11 cellular contexts compared by ENCODE assay signal in the genomic region with DNA sequence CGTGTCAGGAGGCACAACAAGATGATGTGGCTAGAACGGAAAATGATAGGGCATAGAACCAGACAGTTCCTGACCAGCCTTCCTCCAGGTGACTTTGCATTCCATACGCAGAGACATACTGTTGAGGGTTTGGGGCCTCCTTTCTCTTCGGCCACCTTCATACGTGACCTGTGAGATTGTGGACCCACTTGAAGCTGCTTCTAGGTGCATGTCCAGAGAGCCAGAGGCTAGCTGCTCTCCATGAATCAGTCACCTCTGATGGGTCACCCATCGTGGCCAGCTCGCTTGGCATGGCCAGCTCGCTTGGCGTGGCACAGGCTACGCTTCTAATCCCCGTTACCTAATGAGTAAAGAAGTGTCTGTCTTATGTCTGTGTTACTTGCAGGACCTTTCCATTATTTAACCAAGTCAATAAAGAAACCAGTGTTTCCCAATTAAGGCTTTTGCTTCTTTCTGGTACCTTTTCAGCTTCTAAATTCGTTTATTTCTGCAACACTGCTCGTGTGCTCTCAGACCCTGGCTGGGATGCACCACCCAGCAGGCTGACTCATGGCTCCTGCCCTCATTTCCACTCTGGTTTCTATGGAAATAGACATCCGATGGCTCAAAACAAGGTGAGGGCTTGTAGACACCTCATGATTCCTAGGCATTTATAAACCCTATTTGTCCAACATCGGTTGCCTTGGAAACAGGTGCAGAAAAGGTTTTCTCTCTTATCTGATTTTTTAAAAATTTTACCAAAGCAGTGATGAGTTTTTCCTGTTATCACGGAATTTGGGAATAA.
DNase-seq lines count a peak whose midpoint lies in the region; ATAC-seq, FAIRE-seq and TF ChIP-seq lines count a peak whose summit lies in the region.
"Had no signal": no experiment of that assay in that cellular context is flagged by ENCODE, and none has a peak within 500 bp of the region (broad histone marks: within the 10 kb centered on the region; RNA-seq: fewer than 3 reads in every experiment).

No MANE protein-coding gene starts in this region.

- no peak overlapping the region for H3K4me3 Mint-ChIP-seq in activated CD4-positive, alpha-beta memory T cell treated with anti-CD3 and anti-CD28 coated beads for 36 hours
- H3K4me3 Mint-ChIP-seq: activated naive CD8-positive, alpha-beta T cell treated with anti-CD3 and anti-CD28 coated beads, Interleukin-2, amount 50 U/mL, for 24 hours; endodermal cell had no signal

- no peaks in the 10 kb centered on the region for H3K9me3 ChIP-seq in GM23248 (ENCODE audit: low read depth)

- CTCF ChIA-PET in activated CD4-positive, alpha-beta memory T cell treated with anti-CD3 and anti-CD28 coated beads for 36 hours (lab: Charles Lee) = no interaction called here

- H3K4me3 ChIP-seq in GM23248 = no peak overlapping the region
- no peak overlapping the region for H3K4me3 ChIP-seq in epithelial cell of esophagus (ENCODE audit: low read length)

- no peak for TF ChIP-seq CTCF in epithelial cell of esophagus (IDR thresholded peaks at IDR 0.05; ENCODE audit: insufficient read depth, low read depth, low read length, missing control alignments)

- FAIRE-seq in RCC 7860 (lab: Jason Lieb, UNC) = peak; percentile 12

- no peak overlapping the region for H3K9ac ChIP-seq in GM23248

- H3K79me2 ChIP-seq in GM23248 (ENCODE audit: insufficient read depth) = no peaks in the 10 kb centered on the region

- H3F3A ChIP-seq in GM23248 (ENCODE audit: insufficient read depth) = no peaks in the 10 kb centered on the region

- in situ Hi-C loops in GM23248 (cut with MboI) = no loop called here

- H3K27me3 Mint-ChIP-seq in activated CD4-positive, alpha-beta memory T cell treated with anti-CD3 and anti-CD28 coated beads for 36 hours = peaks cover 13% of the 10 kb centered on the region
- H3K27me3 Mint-ChIP-seq: activated naive CD8-positive, alpha-beta T cell treated with anti-CD3 and anti-CD28 coated beads, Interleukin-2, amount 50 U/mL, for 24 hours had no signal

- H3K4me1 ChIP-seq in GM23248 (ENCODE audit: insufficient read depth) = no peaks in the 10 kb centered on the region; the same call in 1 of the 2 replicates

- no peak overlapping the region; the same call in 1 of the 2 replicates for H3K27ac ChIP-seq in GM23248

- no peak overlapping the region for H3K27ac Mint-ChIP-seq in activated CD4-positive, alpha-beta memory T cell treated with anti-CD3 and anti-CD28 coated beads for 36 hours
- H3K27ac Mint-ChIP-seq: activated naive CD8-positive, alpha-beta T cell treated with anti-CD3 and anti-CD28 coated beads, Interleukin-2, amount 50 U/mL, for 24 hours; endodermal cell had no signal

- intact Hi-C loops in activated CD4-positive, alpha-beta memory T cell treated with anti-CD3 and anti-CD28 coated beads for 36 hours (cut with micrococcal nuclease) = no loop called here

- no peak overlapping the region for H2AFZ ChIP-seq in GM23248

- POLR2A ChIA-PET in activated CD4-positive, alpha-beta memory T cell treated with anti-CD3 and anti-CD28 coated beads for 36 hours (lab: Charles Lee) = no interaction called here

- DNase-seq in GM23248 = peak; percentile 81
- DNase-seq in RCC 7860 (ENCODE audit: low spot score) = peak; percentile 80
- peak; percentile 25 for DNase-seq in epithelial cell of esophagus (ENCODE audit: low read depth)
- DNase-seq in non-pigmented ciliary epithelial cell (ENCODE audit: low read depth) = peak; percentile 27
- DNase-seq in activated CD4-positive, alpha-beta memory T cell treated with anti-CD3 and anti-CD28 coated beads for 36 hours = no peak
- DNase-seq in NCI-H2029 (lab: John Stamatoyannopoulos, UW) = no peak
- DNase-seq in NCI-H2227 (lab: John Stamatoyannopoulos, UW; ENCODE audit: unreplicated experiment) = no peak
- DNase-seq: activated naive CD8-positive, alpha-beta T cell treated with anti-CD3 and anti-CD28 coated beads, Interleukin-2, amount 50 U/mL, for 24 hours; endodermal cell; NCI-H1105 had no signal

- no peak for ATAC-seq in GM18873 (IDR thresholded peaks at IDR 0.05; ENCODE audit: low FRiP score, unreplicated experiment)
- ATAC-seq: activated naive CD8-positive, alpha-beta T cell treated with anti-CD3 and anti-CD28 coated beads, Interleukin-2, amount 50 U/mL, for 24 hours had no signal

- H3K4me1 Mint-ChIP-seq in activated CD4-positive, alpha-beta memory T cell treated with anti-CD3 and anti-CD28 coated beads for 36 hours (ENCODE audit: low read depth) = no peaks in the 10 kb centered on the region
- H3K4me1 Mint-ChIP-seq: activated naive CD8-positive, alpha-beta T cell treated with anti-CD3 and anti-CD28 coated beads, Interleukin-2, amount 50 U/mL, for 24 hours had no signal

- H3K36me3 Mint-ChIP-seq in activated CD4-positive, alpha-beta memory T cell treated with anti-CD3 and anti-CD28 coated beads for 36 hours = no peaks in the 10 kb centered on the region

- no peaks in the 10 kb centered on the region for H3K9me3 Mint-ChIP-seq in activated CD4-positive, alpha-beta memory T cell treated with anti-CD3 and anti-CD28 coated beads for 36 hours
- H3K9me3 Mint-ChIP-seq: activated naive CD8-positive, alpha-beta T cell treated with anti-CD3 and anti-CD28 coated beads, Interleukin-2, amount 50 U/mL, for 24 hours; endodermal cell had no signal

- no peaks in the 10 kb centered on the region for H3K36me3 ChIP-seq in GM23248 (ENCODE audit: low read depth)

- no peaks in the 10 kb centered on the region for H4K20me1 ChIP-seq in GM23248 (ENCODE audit: insufficient read depth)

- H3K4me2 ChIP-seq in GM23248 (ENCODE audit: unreplicated experiment) = no peak overlapping the region

- 85% methylated on average over 16 of the region's 16 CpGs for WGBS in GM23248 (ENCODE audit: low coverage in 1 of 2, low lambda C conversion rate in 2 of 2, missing lambda C conversion rate in 2 of 2), 2 experiments

- H3K27me3 ChIP-seq in GM23248 (replicated peaks; ENCODE audit: insufficient read depth) = no peaks in the 10 kb centered on the region

- no peaks in the 10 kb centered on the region for H3K9me2 ChIP-seq in GM23248 (ENCODE audit: insufficient read depth)

Comparison
In these comparisons a context has a peak if more than half of its experiments do, and no peak if none do; other contexts are left out.
1. DNase-seq: peak in GM23248 (single experiment), RCC 7860 (single experiment), epithelial cell of esophagus (single experiment) and non-pigmented ciliary epithelial cell (single experiment); none in activated CD4-positive, alpha-beta memory T cell treated with anti-CD3 and anti-CD28 coated beads for 36 hours (single experiment), NCI-H2029 (single experiment) and NCI-H2227 (single experiment).